ENCODE assay signal across 21 cellular contexts in genomic region chr19:39178296-39179006, GRCh38. TPM values are rescaled to one million over a fixed set of nuclear protein-coding genes. Genes with fewer than 3 reads are reported as not detected.
DNase-seq lines count a peak whose midpoint lies in the region; ATAC-seq and TF ChIP-seq lines count a peak whose summit lies in the region.
"Had no signal": no experiment of that assay in that cellular context is flagged by ENCODE, and none has a peak within 500 bp of the region (broad histone marks: within the 10 kb centered on the region; RNA-seq: fewer than 3 reads in every experiment).

No MANE protein-coding gene starts in this region.

- ATAC-seq in Panc1 (no peak), body of pancreas (no peak), HG02623 (IDR thresholded peaks at IDR 0.05; ENCODE audit: unreplicated experiment) (no peak)
- ATAC-seq: K562 had no signal

- no peak for TF ChIP-seq POLR2A in body of pancreas (IDR thresholded peaks at IDR 0.05)

- WGBS in mesodermal cell (ENCODE audit: insufficient coverage in 2 of 2), 2 experiments, result 96 to 97% methylated on average over 16 to 29 of the region's 30 CpGs
- WGBS in body of pancreas, 2 donors, result 93% methylated on average over 13 to 27 of the region's 30 CpGs

- H3K9me3 ChIP-seq in A673 (ENCODE audit: low read depth, low read length, poor library complexity, severe bottlenecking), result no peaks in the 10 kb centered on the region
- no peaks in the 10 kb centered on the region; a peak in 1 of 22 replicates for H3K9me3 ChIP-seq in BLaER1 treated with 17β-estradiol and CSF1 and Interleukin-3, amounts not matched to agents 10 nM and 100 nM (replicated peaks in 1 of 11)
- H3K9me3 ChIP-seq in Panc1 (ENCODE audit: control insufficient read depth, insufficient read depth, low read depth, low read length), result no peaks in the 10 kb centered on the region
- H3K9me3 ChIP-seq in mesodermal cell (ENCODE audit: control insufficient read depth, low read length), result no peaks in the 10 kb centered on the region
- H3K9me3 ChIP-seq in body of pancreas, result no peaks in the 10 kb centered on the region
- H3K9me3 ChIP-seq: BE2C had no signal

- H3K27ac ChIP-seq in A673 (ENCODE audit: low read depth, low read length, poor library complexity, severe bottlenecking), result no peak overlapping the region
- H3K27ac ChIP-seq in BLaER1 treated with 17β-estradiol and CSF1 and Interleukin-3, amounts not matched to agents 10 nM and 100 nM, result no peak overlapping the region
- no peak overlapping the region for H3K27ac ChIP-seq in Panc1 (ENCODE audit: low read length)
- peak overlapping the region; percentile 5 for H3K27ac ChIP-seq in mesodermal cell (ENCODE audit: low read depth, low read length, severe bottlenecking)
- H3K27ac ChIP-seq in body of pancreas, result no peak overlapping the region
- H3K27ac ChIP-seq: HL-60 had no signal

- BruUV-seq in A673 (replicated peaks; lab: Mats Ljungman, UMichigan) (TSS peak; percentile 57), Panc1 (replicated peaks; lab: Mats Ljungman, UMichigan) (TSS peak; percentile 60)

- H3K4me3 ChIP-seq in A673 (ENCODE audit: low read depth, low read length, poor library complexity, severe bottlenecking), result no peak overlapping the region
- H3K4me3 ChIP-seq in BLaER1 treated with 17β-estradiol and CSF1 and Interleukin-3, amounts not matched to agents 10 nM and 100 nM, result no peak overlapping the region
- H3K4me3 ChIP-seq in Panc1 (ENCODE audit: low read depth in 2 of 2, low read length in 2 of 2), result no peak overlapping the region
- no peak overlapping the region for H3K4me3 ChIP-seq in mesodermal cell (ENCODE audit: extremely low read depth, insufficient read depth, low read length, poor library complexity, severe bottlenecking)
- no peak overlapping the region for H3K4me3 ChIP-seq in body of pancreas
- H3K4me3 ChIP-seq: K562 had no signal

- TF ChIP-seq CTCF in A673 (conservative IDR thresholded peaks at IDR 0.05; ENCODE audit: low read depth, low read length) (no peak), Panc1 (IDR thresholded peaks at IDR 0.05) (no peak), body of pancreas (IDR thresholded peaks at IDR 0.05) (no peak)

- intact Hi-C loops in A673 (cut with micrococcal nuclease; ENCODE audit: unreplicated experiment) (no loop called here), Panc1 (cut with micrococcal nuclease; ENCODE audit: unreplicated experiment) (no loop called here), body of pancreas (cut with DNase I) (no loop called here)

- POLR2A ChIA-PET in A673 (lab: Charles Lee; ENCODE audit: low non-redundant PET), result no interaction called here
- POLR2A ChIA-PET in Panc1 (lab: Charles Lee), result interaction anchor here (0.7 kb wide), 1 partner anchor 239 kb away, joined by 3 read pairs; no protein-coding TSS in a partner anchor

- peak overlapping the region in 8 of 11 experiments; percentile 43 to 82 (median 48); a peak in 14 of 22 replicates for H3K4me2 ChIP-seq in BLaER1 treated with 17β-estradiol and CSF1 and Interleukin-3, amounts not matched to agents 10 nM and 100 nM

- in situ Hi-C loops in Panc1 (cut with HindIII; ENCODE audit: low pct_unique_long_range_greater_than_20kb, low sequenced_read_pairs), result loop anchor here (10.0 kb wide), 1 partner anchor 64 kb away; no protein-coding TSS in a partner anchor

- no peaks in the 10 kb centered on the region for H3K4me1 ChIP-seq in A673 (ENCODE audit: insufficient read depth, low read length, poor library complexity, severe bottlenecking)
- H3K4me1 ChIP-seq in BLaER1 treated with 17β-estradiol and CSF1 and Interleukin-3, amounts not matched to agents 10 nM and 100 nM, result peaks cover 0 to 38% (median 29%) of the 10 kb centered on the region in 10 experiments; a peak in 16 of 20 replicates
- H3K4me1 ChIP-seq in Panc1 (ENCODE audit: control insufficient read depth, insufficient read depth, low read length), result no peaks in the 10 kb centered on the region
- no peaks in the 10 kb centered on the region for H3K4me1 ChIP-seq in mesodermal cell (ENCODE audit: control insufficient read depth, insufficient read depth, low read length, poor library complexity, severe bottlenecking)
- no peaks in the 10 kb centered on the region for H3K4me1 ChIP-seq in body of pancreas
- H3K4me1 ChIP-seq: BE2C had no signal

- CTCF ChIA-PET in A673 (lab: Charles Lee), result no interaction called here
- CTCF ChIA-PET in Panc1 (lab: Charles Lee), result interaction anchor here (0.6 kb wide), 1 partner anchor 182 kb away, joined by 4 read pairs; no protein-coding TSS in a partner anchor

- no peak for DNase-seq in A673 (ENCODE audit: low spot score)
- no peak for DNase-seq in Panc1 (ENCODE audit: low read depth, low spot score)
- no peak for DNase-seq in mesenteric fat pad (ENCODE audit: low spot score)
- DNase-seq in NCI-H345 treated with DMSO at 0.1 percent for 48 hours (lab: John Stamatoyannopoulos, UW; ENCODE audit: unreplicated experiment), result no peak
- no peak for DNase-seq in body of pancreas
- DNase-seq: ACHN; BE2C; Calu3; CD4-positive, alpha-beta memory T cell; DMS79 treated with DMSO at 0.1 percent for 48 hours; H9; IMR-90 had no signal

- peaks cover 16% of the 10 kb centered on the region for H3K36me3 ChIP-seq in A673 (ENCODE audit: insufficient read depth, low read length, poor library complexity, severe bottlenecking)
- peaks cover 45 to 86% (median 60%) of the 10 kb centered on the region in 11 experiments; a peak in 21 of 22 replicates for H3K36me3 ChIP-seq in BLaER1 treated with 17β-estradiol and CSF1 and Interleukin-3, amounts not matched to agents 10 nM and 100 nM
- peaks cover 25% of the 10 kb centered on the region; the same call in 1 of the 2 replicates for H3K36me3 ChIP-seq in Panc1 (ENCODE audit: control insufficient read depth, insufficient read depth, low read length)
- H3K36me3 ChIP-seq in mesodermal cell (ENCODE audit: control insufficient read depth, insufficient read depth, low read length), result peaks cover 63% of the 10 kb centered on the region
- peaks cover 5 to 17% of the 10 kb centered on the region in 2 donors for H3K36me3 ChIP-seq in body of pancreas (replicated peaks in 1 of 2; ENCODE audit: insufficient read depth in 1 of 2, low read depth in 2 of 2)

- H3K27me3 ChIP-seq in A673 (replicated peaks; ENCODE audit: insufficient read depth, low read depth, low read length, poor library complexity) (no peaks in the 10 kb centered on the region), Panc1 (ENCODE audit: control insufficient read depth, insufficient read depth, low read length) (no peaks in the 10 kb centered on the region), body of pancreas (no peaks in the 10 kb centered on the region)
- H3K27me3 ChIP-seq in BLaER1 treated with 17β-estradiol and CSF1 and Interleukin-3, amounts not matched to agents 10 nM and 100 nM, result no peaks in the 10 kb centered on the region
- H3K27me3 ChIP-seq: BE2C had no signal

- H3K9ac ChIP-seq in BLaER1 treated with 17β-estradiol and CSF1 and Interleukin-3, amounts not matched to agents 10 nM and 100 nM, result no peak overlapping the region; a peak in 1 of 22 replicates

- H4K20me1 ChIP-seq in BLaER1 treated with 17β-estradiol and CSF1 and Interleukin-3, amounts not matched to agents 10 nM and 100 nM, result peaks cover 0 to 54% (median 6%) of the 10 kb centered on the region in 11 experiments; a peak in 8 of 22 replicates

RNA-seq across cellular contexts. Expression of gene NCCRP1, which starts 18.3 kb away (rescaled TPM):
- total RNA-seq in A673 (2021) (not detected in 2 replicates), Panc1 (2021; ENCODE audit: unreplicated experiment) (0.46 TPM), mesenteric fat pad (not detected), body of pancreas (1 to 10 TPM in 1 of 2 donors, under 1 TPM in 1; 0.66 to 7.8 TPM)
- polyA plus RNA-seq in Panc1 (2012; ENCODE audit: insufficient read length), result 0.85 TPM
- polyA plus RNA-seq in mesodermal cell (2013, experiment 1 of 2), result 3.1 TPM
- 1.9 TPM for polyA plus RNA-seq in mesodermal cell (2013, experiment 2 of 2)
- total RNA-seq: A172; CD4-positive, alpha-beta memory T cell; HT1080; IMR-90; K562 had no signal
- polyA plus RNA-seq: CD14-positive monocyte; CD4-positive, alpha-beta memory T cell; IMR-90 had no signal

RNA-seq across cellular contexts. Expression of gene SYCN, which starts 25.6 kb away (rescaled TPM):
- total RNA-seq in A673 (2021) (not detected in 2 replicates), Panc1 (2021; ENCODE audit: unreplicated experiment) (0.33 TPM), mesenteric fat pad (not detected), body of pancreas (1,000 to 10,000 TPM; 2,614 to 5,793 TPM)
- not detected for polyA plus RNA-seq in Panc1 (2012; ENCODE audit: insufficient read length)
- not detected for polyA plus RNA-seq in mesodermal cell (2013, experiment 1 of 2)
- polyA plus RNA-seq in mesodermal cell (2013, experiment 2 of 2), result not detected
- total RNA-seq: A172; Calu3; CD4-positive, alpha-beta memory T cell; H1; H9; HT1080; IMR-90; K562 had no signal
- polyA plus RNA-seq: CD14-positive monocyte; CD4-positive, alpha-beta memory T cell; H1; IMR-90; K562 had no signal

RNA-seq across cellular contexts. Expression of gene PAK4, which starts 52.9 kb away (rescaled TPM):
- 55.2 and 59.0 TPM in 2 replicates for total RNA-seq in A673 (2021)
- total RNA-seq in Panc1 (2021; ENCODE audit: unreplicated experiment), result 311 TPM
- polyA plus RNA-seq in Panc1 (2012; ENCODE audit: insufficient read length), result 362 TPM
- polyA plus RNA-seq in mesodermal cell (2013, experiment 1 of 2), result 58.9 TPM
- 56.3 TPM for polyA plus RNA-seq in mesodermal cell (2013, experiment 2 of 2)
- total RNA-seq in mesenteric fat pad, result 18.0 TPM
- total RNA-seq in body of pancreas, result 10 to 100 TPM; 18.9 to 40.2 TPM

Comparison
In these comparisons a context has a peak if more than half of its experiments do, and no peak if none do; other contexts are left out.
1. RNA of gene SYCN, which starts 25.6 kb away (total RNA-seq): 2,614 to 5,793 TPM in body of pancreas; 0.33 TPM in Panc1 (single experiment), not detected in mesenteric fat pad (single experiment) and not detected in A673; every median in the first group is over 1,000 times any median in the second.